18 cellular contexts compared by ENCODE assay signal in genomic region chr1:9151326-9151860, GRCh38. TPM values are rescaled to one million over a fixed set of nuclear protein-coding genes. Genes with fewer than 3 reads are reported as not detected.
DNase-seq lines count a peak whose midpoint lies in the region; ATAC-seq and TF ChIP-seq lines count a peak whose summit lies in the region.
"Had no signal": no experiment of that assay in that cellular context is flagged by ENCODE, and none has a peak within 500 bp of the region (broad histone marks: within the 10 kb centered on the region; RNA-seq: fewer than 3 reads in every experiment).

No MANE protein-coding gene starts in this region.

- peak overlapping the region; percentile 56 for H3K9ac ChIP-seq in adipocyte (ENCODE audit: low read length)

- in situ Hi-C loops in gastrocnemius medialis (cut with MboI; ENCODE audit: low sequenced_read_pairs in 4 of 4): no loop called here

- DNase-seq in AG10803 (ENCODE audit: low read depth): peak; percentile 83
- no peak for DNase-seq in adipocyte (ENCODE audit: low read depth)
- DNase-seq in heart right ventricle: peak; percentile 40 to 64
- no peak for DNase-seq in gastrocnemius medialis
- DNase-seq in EL: no peak
- no peak for DNase-seq in activated CD4-positive, alpha-beta T cell treated with anti-CD3 and anti-CD28 coated beads, Interleukin-2, amount 50 U/mL, for 48 hours
- DNase-seq in NCI-H82 treated with DMSO at 0.1 percent for 48 hours (lab: John Stamatoyannopoulos, UW; ENCODE audit: unreplicated experiment): no peak
- DNase-seq: activated CD8-positive, alpha-beta memory T cell treated with anti-CD3 and anti-CD28 coated beads for 24 hours; DMS 273 treated with DMSO at 0.1 percent for 48 hours; endodermal cell; Kasumi-1; natural killer cell; NCI-H187; SHP77 treated with DMSO at 0.1 percent for 48 hours; small intestine; stomach had no signal

- H3K27me3 ChIP-seq in adipocyte (replicated peaks; ENCODE audit: control insufficient read depth, insufficient read depth, low read length) (no peaks in the 10 kb centered on the region), heart right ventricle (no peaks in the 10 kb centered on the region), gastrocnemius medialis (no peaks in the 10 kb centered on the region)
- H3K27me3 ChIP-seq: stomach had no signal

- no peak for TF ChIP-seq POLR2A in gastrocnemius medialis (IDR thresholded peaks at IDR 0.05)

- 50 to 61% methylated on average over 16 of the region's 16 CpGs for WGBS in heart right ventricle, 2 donors

- no peak for TF ChIP-seq CTCF in AG10803 (conservative IDR thresholded peaks at IDR 0.05; ENCODE audit: low read length)
- no peak for TF ChIP-seq CTCF in heart right ventricle (IDR thresholded peaks at IDR 0.05)
- no peak for TF ChIP-seq CTCF in gastrocnemius medialis (IDR thresholded peaks at IDR 0.05 in 4 of 5, conservative IDR thresholded peaks at IDR 0.05 in 1 of 5)

- no peaks in the 10 kb centered on the region for H3K9me3 ChIP-seq in adipocyte (ENCODE audit: control insufficient read depth, low read length)
- H3K9me3 ChIP-seq in heart right ventricle: no peaks in the 10 kb centered on the region
- no peaks in the 10 kb centered on the region for H3K9me3 ChIP-seq in gastrocnemius medialis
- H3K9me3 ChIP-seq: stomach had no signal

- intact Hi-C loops in heart right ventricle (cut with DNase I): loop anchor here in 1 of 10 donors (2.0 kb wide), 1 partner anchor 45 kb away; no protein-coding TSS in a partner anchor
- intact Hi-C loops in gastrocnemius medialis (cut with DNase I; ENCODE audit: low total_unique reads): loop anchor here (5.0 kb wide), 1 partner anchor 54 kb away; no protein-coding TSS in a partner anchor

- H3K4me1 ChIP-seq in adipocyte (ENCODE audit: control insufficient read depth, insufficient read depth, low read length) (peaks cover 37% of the 10 kb centered on the region), heart right ventricle (peaks cover 13 to 41% (median 25%) of the 10 kb centered on the region in 9 donors), gastrocnemius medialis (peaks cover 11% of the 10 kb centered on the region in 2 donors)

- H3K27ac ChIP-seq in heart right ventricle (peak overlapping the region; percentile 52 to 95 (median 82)), gastrocnemius medialis (peak overlapping the region; percentile 52 to 74 (median 64))
- H3K27ac ChIP-seq: HL-60 had no signal

- no peak overlapping the region for H3K4me3 ChIP-seq in AG10803 (ENCODE audit: low read length)
- H3K4me3 ChIP-seq in adipocyte (ENCODE audit: low read length): peak overlapping the region; percentile 52
- peak overlapping the region in 3 of 10 donors; percentile 5 to 9 (median 5) for H3K4me3 ChIP-seq in heart right ventricle
- peak overlapping the region in 1 of 4 donors; percentile 20 for H3K4me3 ChIP-seq in gastrocnemius medialis
- H3K4me3 ChIP-seq: stomach had no signal

- ATAC-seq in heart right ventricle (peak; percentile 45 to 71 (median 64)), gastrocnemius medialis (peak in 1 of 2 donors; percentile 38), HG02840 (IDR thresholded peaks at IDR 0.05; ENCODE audit: low FRiP score, unreplicated experiment) (no peak)
- ATAC-seq: natural killer cell had no signal

- peaks cover 40% of the 10 kb centered on the region for H3K36me3 ChIP-seq in adipocyte (ENCODE audit: control insufficient read depth, insufficient read depth, low read length, severe bottlenecking)
- H3K36me3 ChIP-seq in heart right ventricle: peaks cover 0 to 6% (median 0%) of the 10 kb centered on the region in 9 donors
- no peaks in the 10 kb centered on the region for H3K36me3 ChIP-seq in gastrocnemius medialis

RNA-seq across cellular contexts. Expression of gene GPR157, which starts 22.5 kb away (rescaled TPM):
- total RNA-seq in heart right ventricle (10 to 100 TPM; 24.4 to 69.1 (median 40.9) TPM), gastrocnemius medialis (10 to 100 TPM; 12.9 to 38.1 (median 18.9) TPM)
- polyA plus RNA-seq in heart right ventricle: 1 to 10 TPM; 5.1 to 9.3 TPM

Comparison
In these comparisons a context has a peak if more than half of its experiments do, and no peak if none do; other contexts are left out.
1. DNase-seq: peak in AG10803 (single experiment) and heart right ventricle (2 of 2); none in adipocyte (single experiment), gastrocnemius medialis (0 of 2), EL (single experiment), activated CD4-positive, alpha-beta T cell treated with anti-CD3 and anti-CD28 coated beads, Interleukin-2, amount 50 U/mL, for 48 hours (0 of 2) and NCI-H82 treated with DMSO at 0.1 percent for 48 hours (single experiment).